In genomic region chr13:36134632-36135031, GRCh38 we compare ENCODE assay signal across 32 cellular contexts. TPM values are rescaled to one million over a fixed set of nuclear protein-coding genes. Genes with fewer than 3 reads are reported as not detected.
"Had no signal": no experiment of that assay in that cellular context is flagged by ENCODE, and none has a peak within 500 bp of the region (broad histone marks: within the 10 kb centered on the region; RNA-seq: fewer than 3 reads in every experiment).

No MANE protein-coding gene starts in this region.

- H3K4me3 Mint-ChIP-seq: activated CD4-positive, alpha-beta memory T cell treated with anti-CD3 and anti-CD28 coated beads for 36 hours; activated CD4-positive, alpha-beta T cell treated with anti-CD3 and anti-CD28 coated beads for 36 hours; activated CD4-positive, alpha-beta T cell treated with anti-CD3 and anti-CD28 coated beads, Interleukin-2, amount 10 ng/mL, durations not matched to agents 24 days and 14 days; activated CD8-positive, alpha-beta memory T cell treated with anti-CD3 and anti-CD28 coated beads, Interleukin-2, amount 10 ng/mL, durations not matched to agents 7 days and 5 days; activated CD8-positive, alpha-beta T cell treated with anti-CD3 and anti-CD28 coated beads, Interleukin-2, amount 10 ng/mL, durations not matched to agents 7 days and 5 days; activated naive CD4-positive, alpha-beta T cell treated with anti-CD3 and anti-CD28 coated beads, Interleukin-2, amount 10 ng/mL, durations not matched to agents 7 days and 5 days; activated naive CD8-positive, alpha-beta T cell treated with anti-CD3 and anti-CD28 coated beads, Interleukin-2, amount 10 ng/mL, durations not matched to agents 7 days and 5 days; activated T-cell treated with anti-CD3 and anti-CD28 coated beads, Interleukin-2, amount 50 U/mL, for 24 hours; activated T-cell treated with anti-CD3 and anti-CD28 coated beads, Interleukin-2, amount 50 U/mL, for 72 hours; central memory CD8-positive, alpha-beta T cell; effector memory CD8-positive, alpha-beta T cell had no signal

- H3K4me1 Mint-ChIP-seq: activated CD4-positive, alpha-beta T cell treated with anti-CD3 and anti-CD28 coated beads for 36 hours; activated CD4-positive, alpha-beta T cell treated with anti-CD3 and anti-CD28 coated beads, Interleukin-2, amount 10 ng/mL, durations not matched to agents 24 days and 14 days; activated CD8-positive, alpha-beta memory T cell treated with anti-CD3 and anti-CD28 coated beads, Interleukin-2, amount 10 ng/mL, durations not matched to agents 7 days and 5 days; activated naive CD4-positive, alpha-beta T cell treated with anti-CD3 and anti-CD28 coated beads, Interleukin-2, amount 10 ng/mL, durations not matched to agents 7 days and 5 days; activated naive CD8-positive, alpha-beta T cell treated with anti-CD3 and anti-CD28 coated beads, Interleukin-2, amount 10 ng/mL, durations not matched to agents 7 days and 5 days; central memory CD8-positive, alpha-beta T cell had no signal

- ATAC-seq: activated CD4-positive, alpha-beta T cell treated with anti-CD3 and anti-CD28 coated beads for 36 hours; activated CD8-positive, alpha-beta memory T cell treated with anti-CD3 and anti-CD28 coated beads, Interleukin-2, amount 10 ng/mL, durations not matched to agents 7 days and 5 days; activated CD8-positive, alpha-beta T cell treated with anti-CD3 and anti-CD28 coated beads, Interleukin-2, amount 10 ng/mL, durations not matched to agents 7 days and 5 days; activated naive CD4-positive, alpha-beta T cell treated with anti-CD3 and anti-CD28 coated beads, Interleukin-2, amount 50 U/mL, for 72 hours; activated T-cell treated with anti-CD3 and anti-CD28 coated beads, Interleukin-2, amount 50 U/mL, for 72 hours; effector memory CD8-positive, alpha-beta T cell; foreskin keratinocyte; gastrocnemius medialis; heart left ventricle had no signal

- H3K36me3 ChIP-seq: ascending aorta, breast epithelium, esophagus muscularis mucosa, gastrocnemius medialis, heart left ventricle had no signal

- H3K27ac Mint-ChIP-seq: activated CD4-positive, alpha-beta memory T cell treated with anti-CD3 and anti-CD28 coated beads for 36 hours; activated CD4-positive, alpha-beta T cell treated with anti-CD3 and anti-CD28 coated beads for 36 hours; activated CD4-positive, alpha-beta T cell treated with anti-CD3 and anti-CD28 coated beads, Interleukin-2, amount 10 ng/mL, durations not matched to agents 24 days and 14 days; activated CD8-positive, alpha-beta memory T cell treated with anti-CD3 and anti-CD28 coated beads, Interleukin-2, amount 10 ng/mL, durations not matched to agents 7 days and 5 days; activated CD8-positive, alpha-beta T cell treated with anti-CD3 and anti-CD28 coated beads, Interleukin-2, amount 10 ng/mL, durations not matched to agents 7 days and 5 days; activated naive CD4-positive, alpha-beta T cell treated with anti-CD3 and anti-CD28 coated beads, Interleukin-2, amount 10 ng/mL, durations not matched to agents 7 days and 5 days; activated naive CD4-positive, alpha-beta T cell treated with anti-CD3 and anti-CD28 coated beads, Interleukin-2, amount 50 U/mL, for 72 hours; activated naive CD8-positive, alpha-beta T cell treated with anti-CD3 and anti-CD28 coated beads, Interleukin-2, amount 10 ng/mL, durations not matched to agents 7 days and 5 days; activated T-cell treated with anti-CD3 and anti-CD28 coated beads, Interleukin-2, amount 50 U/mL, for 24 hours; activated T-cell treated with anti-CD3 and anti-CD28 coated beads, Interleukin-2, amount 50 U/mL, for 72 hours; effector memory CD8-positive, alpha-beta T cell had no signal

- DNase-seq: activated CD4-positive, alpha-beta memory T cell treated with anti-CD3 and anti-CD28 coated beads for 36 hours; activated CD4-positive, alpha-beta T cell treated with anti-CD3 and anti-CD28 coated beads for 36 hours; activated CD4-positive, alpha-beta T cell treated with anti-CD3 and anti-CD28 coated beads, Interleukin-2, amount 10 ng/mL, durations not matched to agents 24 days and 14 days; activated CD4-positive, CD25-positive, alpha-beta regulatory T cell; activated CD4-positive, CD25-positive, alpha-beta regulatory T cell treated with anti-CD3 and anti-CD28 coated beads, Interleukin-2, amount 50 U/mL, for 72 hours; activated CD8-positive, alpha-beta memory T cell treated with anti-CD3 and anti-CD28 coated beads, Interleukin-2, amount 10 ng/mL, durations not matched to agents 7 days and 5 days; activated CD8-positive, alpha-beta memory T cell treated with anti-CD3 and anti-CD28 coated beads, Interleukin-2, amount 50 U/mL, for 4 hours; activated CD8-positive, alpha-beta T cell treated with anti-CD3 and anti-CD28 coated beads, Interleukin-2, amount 10 ng/mL, durations not matched to agents 7 days and 5 days; activated gamma-delta T cell; activated naive CD4-positive, alpha-beta T cell; activated naive CD4-positive, alpha-beta T cell treated with anti-CD3 and anti-CD28 coated beads, Interleukin-2, amount 10 ng/mL, durations not matched to agents 7 days and 5 days; activated naive CD8-positive, alpha-beta T cell treated with anti-CD3 and anti-CD28 coated beads, Interleukin-2, amount 10 ng/mL, durations not matched to agents 7 days and 5 days; activated T-cell treated with anti-CD3 and anti-CD28 coated beads, Interleukin-2, amount 50 U/mL, for 24 hours; activated T-cell treated with anti-CD3 and anti-CD28 coated beads, Interleukin-2, amount 50 U/mL, for 72 hours; dermis blood vessel endothelial cell; effector CD4-positive, alpha-beta T cell; effector memory CD8-positive, alpha-beta T cell; erythroblast; foreskin keratinocyte; gastrocnemius medialis; glutamatergic neuron; heart left ventricle; T-helper 2 cell had no signal

- H3K27me3 ChIP-seq: ascending aorta, breast epithelium had no signal

- H3K4me3 ChIP-seq: ascending aorta, breast epithelium, coronary artery, esophagus muscularis mucosa, gastrocnemius medialis, heart left ventricle had no signal

- H3K9me3 ChIP-seq: ascending aorta, breast epithelium, esophagus muscularis mucosa, gastrocnemius medialis had no signal

- H3K9me3 Mint-ChIP-seq: activated CD4-positive, alpha-beta memory T cell treated with anti-CD3 and anti-CD28 coated beads for 36 hours; activated CD4-positive, alpha-beta T cell treated with anti-CD3 and anti-CD28 coated beads, Interleukin-2, amount 10 ng/mL, durations not matched to agents 24 days and 14 days; activated naive CD4-positive, alpha-beta T cell treated with anti-CD3 and anti-CD28 coated beads, Interleukin-2, amount 10 ng/mL, durations not matched to agents 7 days and 5 days; activated naive CD8-positive, alpha-beta T cell treated with anti-CD3 and anti-CD28 coated beads, Interleukin-2, amount 10 ng/mL, durations not matched to agents 7 days and 5 days; activated T-cell treated with anti-CD3 and anti-CD28 coated beads, Interleukin-2, amount 50 U/mL, for 24 hours; central memory CD8-positive, alpha-beta T cell had no signal

- H3K27ac ChIP-seq: ascending aorta, breast epithelium, esophagus muscularis mucosa, foreskin keratinocyte, gastrocnemius medialis had no signal

- H3K4me1 ChIP-seq: ascending aorta, foreskin keratinocyte had no signal

- H3K36me3 Mint-ChIP-seq: activated CD4-positive, alpha-beta memory T cell treated with anti-CD3 and anti-CD28 coated beads for 36 hours; activated CD8-positive, alpha-beta memory T cell treated with anti-CD3 and anti-CD28 coated beads, Interleukin-2, amount 10 ng/mL, durations not matched to agents 7 days and 5 days; activated naive CD4-positive, alpha-beta T cell treated with anti-CD3 and anti-CD28 coated beads, Interleukin-2, amount 10 ng/mL, durations not matched to agents 7 days and 5 days; activated naive CD8-positive, alpha-beta T cell treated with anti-CD3 and anti-CD28 coated beads, Interleukin-2, amount 10 ng/mL, durations not matched to agents 7 days and 5 days; brain had no signal

RNA-seq across cellular contexts. Expression of gene DCLK1, which starts 3.5 kb away (rescaled TPM):
- total RNA-seq: activated CD4-positive, alpha-beta memory T cell treated with anti-CD3 and anti-CD28 coated beads for 36 hours; activated CD4-positive, alpha-beta T cell treated with anti-CD3 and anti-CD28 coated beads for 36 hours; activated CD4-positive, alpha-beta T cell treated with anti-CD3 and anti-CD28 coated beads, Interleukin-2, amount 10 ng/mL, durations not matched to agents 24 days and 14 days; activated CD8-positive, alpha-beta memory T cell treated with anti-CD3 and anti-CD28 coated beads for 36 hours; activated CD8-positive, alpha-beta memory T cell treated with anti-CD3 and anti-CD28 coated beads, Interleukin-2, amount 10 ng/mL, durations not matched to agents 7 days and 5 days; activated CD8-positive, alpha-beta T cell treated with anti-CD3 and anti-CD28 coated beads, Interleukin-2, amount 10 ng/mL, durations not matched to agents 7 days and 5 days; activated naive CD4-positive, alpha-beta T cell treated with anti-CD3 and anti-CD28 coated beads, Interleukin-2, amount 50 U/mL, for 72 hours; activated naive CD8-positive, alpha-beta T cell treated with anti-CD3 and anti-CD28 coated beads, Interleukin-2, amount 10 ng/mL, durations not matched to agents 7 days and 5 days; activated T-cell treated with anti-CD3 and anti-CD28 coated beads, Interleukin-2, amount 50 U/mL, for 72 hours; T-helper 1 cell treated with Interleukin-12 subunit alpha and Interleukin-12 subunit beta and Interleukin-4 antibody, amounts not matched to agents 30 ng/mL and 1 ng/mL, for 36 hours had no signal
- polyA plus RNA-seq: foreskin keratinocyte had no signal
